In genomic region chr17:57842280-57842679, GRCh38 we compare ENCODE assay signal across 17 cellular contexts. TPM values are rescaled to one million over a fixed set of nuclear protein-coding genes. Genes with fewer than 3 reads are reported as not detected.
DNase-seq lines count a peak whose midpoint lies in the region; ATAC-seq and TF ChIP-seq lines count a peak whose summit lies in the region.
"Had no signal": no experiment of that assay in that cellular context is flagged by ENCODE, and none has a peak within 500 bp of the region (broad histone marks: within the 10 kb centered on the region; RNA-seq: fewer than 3 reads in every experiment).

No MANE protein-coding gene starts in this region.

- no peak overlapping the region for H3K4me3 ChIP-seq in heart left ventricle
- no peak overlapping the region for H3K4me3 ChIP-seq in right cardiac atrium (ENCODE audit: low read length)
- H3K4me3 ChIP-seq in HEK293 (ENCODE audit: low read depth, low read length) = no peak overlapping the region
- H3K4me3 ChIP-seq: BLaER1, HAP-1 had no signal

- peaks cover 4% of the 10 kb centered on the region for H3K4me1 Mint-ChIP-seq in activated CD4-positive, alpha-beta T cell treated with anti-CD3 and anti-CD28 coated beads, Interleukin-2, amount 10 ng/mL, durations not matched to agents 24 days and 14 days

- H3K27me3 ChIP-seq in heart left ventricle (no peaks in the 10 kb centered on the region), right cardiac atrium (ENCODE audit: control insufficient read depth, insufficient read depth) (no peaks in the 10 kb centered on the region)
- H3K27me3 ChIP-seq: BLaER1 had no signal

- H3K27ac ChIP-seq in heart left ventricle = peak overlapping the region in 7 of 12 donors; percentile 0 to 95 (median 29)
- no peak overlapping the region for H3K27ac ChIP-seq in right cardiac atrium (ENCODE audit: low read length)
- no peak overlapping the region for H3K27ac ChIP-seq in HEK293 (ENCODE audit: extremely low read depth, low read depth, low read length)
- H3K27ac ChIP-seq: 22Rv1, BLaER1, C4-2B had no signal

- H3K9me3 ChIP-seq in heart left ventricle (no peaks in the 10 kb centered on the region), right cardiac atrium (ENCODE audit: control insufficient read depth, low read length) (no peaks in the 10 kb centered on the region), HEK293 (ENCODE audit: control insufficient read depth, insufficient read depth, low read depth, low read length) (no peaks in the 10 kb centered on the region)
- H3K9me3 ChIP-seq: BLaER1, Caco-2, HAP-1 had no signal

- no peak for DNase-seq in activated CD4-positive, alpha-beta T cell treated with anti-CD3 and anti-CD28 coated beads, Interleukin-2, amount 10 ng/mL, durations not matched to agents 24 days and 14 days
- no peak for DNase-seq in activated CD4-positive, alpha-beta T cell treated with anti-CD3 and anti-CD28 coated beads for 48 hours
- DNase-seq in heart left ventricle (no peak), right cardiac atrium (no peak), T-helper 9 cell (no peak)
- DNase-seq: Caco-2; CD4-positive, CD25-positive, alpha-beta regulatory T cell; CD8-positive, alpha-beta T cell; DMS153; DND-41; GOT3 had no signal

- CTCF ChIA-PET in HEK293 (lab: Yijun Ruan, JAX) = interaction anchor here (0.8 to 1.9 kb wide), 2 partner anchors 9 to 245 kb away, joined by 4 to 11 read pairs; no protein-coding TSS in a partner anchor

- peaks cover 40% of the 10 kb centered on the region for H3K36me3 Mint-ChIP-seq in activated CD4-positive, alpha-beta T cell treated with anti-CD3 and anti-CD28 coated beads, Interleukin-2, amount 10 ng/mL, durations not matched to agents 24 days and 14 days (ENCODE audit: low read depth)

- no peak for TF ChIP-seq POLR2A in heart left ventricle (IDR thresholded peaks at IDR 0.05)

- 49 to 59% (median 54%) methylated on average over 1 of the region's 1 CpG for WGBS in heart left ventricle, 4 donors
- WGBS in right cardiac atrium = 58% methylated on average over 1 of the region's 1 CpG

- peak overlapping the region; percentile 1 for H3K27ac Mint-ChIP-seq in activated CD4-positive, alpha-beta T cell treated with anti-CD3 and anti-CD28 coated beads, Interleukin-2, amount 10 ng/mL, durations not matched to agents 24 days and 14 days
- H3K27ac Mint-ChIP-seq: B cell; CD4-positive, CD25-positive, alpha-beta regulatory T cell; CD8-positive, alpha-beta T cell had no signal

- peaks cover 0 to 56% (median 12%) of the 10 kb centered on the region in 12 donors for H3K4me1 ChIP-seq in heart left ventricle
- H3K4me1 ChIP-seq in right cardiac atrium (ENCODE audit: control insufficient read depth, insufficient read depth, low read length) = no peaks in the 10 kb centered on the region
- H3K4me1 ChIP-seq in HEK293 (ENCODE audit: control insufficient read depth, insufficient read depth, low read length) = no peaks in the 10 kb centered on the region
- H3K4me1 ChIP-seq: BLaER1 had no signal

- TF ChIP-seq CTCF in heart left ventricle (IDR thresholded peaks at IDR 0.05) (no peak), HEK293 (tag by site-specific recombination; IDR thresholded peaks at IDR 0.05) (no peak)

- no peaks in the 10 kb centered on the region for H3K9me3 Mint-ChIP-seq in activated CD4-positive, alpha-beta T cell treated with anti-CD3 and anti-CD28 coated beads, Interleukin-2, amount 10 ng/mL, durations not matched to agents 24 days and 14 days
- H3K9me3 Mint-ChIP-seq: CD8-positive, alpha-beta T cell had no signal

- peaks cover 0 to 76% (median 56%) of the 10 kb centered on the region in 9 donors for H3K36me3 ChIP-seq in heart left ventricle
- H3K36me3 ChIP-seq in HEK293 (ENCODE audit: control insufficient read depth in 2 of 2, insufficient read depth in 1 of 2, low read length in 2 of 2) = peaks cover 65 to 70% of the 10 kb centered on the region in 2 experiments

- intact Hi-C loops in activated CD4-positive, alpha-beta T cell treated with anti-CD3 and anti-CD28 coated beads, Interleukin-2, amount 10 ng/mL, durations not matched to agents 24 days and 14 days (cut with micrococcal nuclease) = no loop called here
- intact Hi-C loops in heart left ventricle (cut with DNase I) = no loop called here
- intact Hi-C loops in right cardiac atrium (cut with DNase I) = no loop called here

- POLR2A ChIA-PET in HEK293 (lab: Yijun Ruan, JAX) = interaction anchor here (0.7 kb wide), 1 partner anchor 108 kb away, joined by 3 read pairs; no protein-coding TSS in a partner anchor

- H3K4me3 Mint-ChIP-seq in activated CD4-positive, alpha-beta T cell treated with anti-CD3 and anti-CD28 coated beads, Interleukin-2, amount 10 ng/mL, durations not matched to agents 24 days and 14 days = no peak overlapping the region
- H3K4me3 Mint-ChIP-seq: B cell; CD4-positive, CD25-positive, alpha-beta regulatory T cell; CD8-positive, alpha-beta T cell had no signal

- peak in 2 of 4 donors; percentile 37 to 62 for ATAC-seq in heart left ventricle
- no peak for ATAC-seq in right cardiac atrium
- ATAC-seq: CD8-positive, alpha-beta T cell had no signal

- H3K27me3 Mint-ChIP-seq in activated CD4-positive, alpha-beta T cell treated with anti-CD3 and anti-CD28 coated beads, Interleukin-2, amount 10 ng/mL, durations not matched to agents 24 days and 14 days = no peaks in the 10 kb centered on the region
- H3K27me3 Mint-ChIP-seq: B cell; CD4-positive, CD25-positive, alpha-beta regulatory T cell had no signal

TF ChIP-seq in HEK293, 187 proteins besides CTCF, POLR2A, EP300 and RAD21:
- TF ChIP-seq SETDB1 (IDR thresholded peaks at IDR 0.05; ENCODE audit: insufficient read length, low read length) (no peak), ZNF239 (tag by site-specific recombination; IDR thresholded peaks at IDR 0.05) (0 out of 2 replicates have a peak, but pooled peaks have one; percentile 22)

RNA-seq across cellular contexts. Expression of gene MRPS23, which starts 7.6 kb away (rescaled TPM):
- 83.3 and 84.8 TPM in 2 replicates for total RNA-seq in activated CD4-positive, alpha-beta T cell treated with anti-CD3 and anti-CD28 coated beads, Interleukin-2, amount 10 ng/mL, durations not matched to agents 24 days and 14 days
- total RNA-seq in heart left ventricle (10 to 100 TPM; 44.6 to 99.3 (median 71.8) TPM), right cardiac atrium (10 to 100 TPM; 50.9 to 68.3 (median 61.1) TPM)
- polyA plus RNA-seq in heart left ventricle (100 to 1,000 TPM in 1 of 2 donors, 10 to 100 TPM in 1; 23.9 to 207 TPM), right cardiac atrium (54.7 TPM)

Comparison
In these comparisons a context has a peak if more than half of its experiments do, and no peak if none do; other contexts are left out.
1. H3K27ac ChIP-seq: peak in heart left ventricle (7 of 12); none in right cardiac atrium (single experiment) and HEK293 (single experiment).